In the genomic region with DNA sequence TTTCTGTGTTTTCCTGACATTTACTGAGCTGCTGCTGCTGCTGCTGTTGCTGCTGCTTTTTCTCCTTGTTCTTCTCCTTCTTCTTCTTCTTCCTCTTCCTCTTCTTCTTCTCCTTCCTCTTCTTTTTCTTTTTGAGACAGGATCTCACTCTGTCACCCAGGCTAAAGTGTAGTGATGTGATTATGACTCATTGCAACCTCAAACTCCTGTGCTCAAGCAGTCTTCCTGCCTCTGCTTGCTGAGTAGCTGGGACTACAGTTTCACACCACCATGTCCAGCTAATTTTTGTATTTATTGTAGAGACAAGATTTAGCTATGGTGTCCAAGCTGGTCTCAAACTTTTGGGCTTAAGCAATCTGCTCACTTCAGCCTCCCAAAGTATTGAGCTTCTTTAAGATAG, we compare ENCODE assay signal across 9 cellular contexts.
DNase-seq lines count a peak whose midpoint lies in the region; ATAC-seq and TF ChIP-seq lines count a peak whose summit lies in the region.
"Had no signal": no experiment of that assay in that cellular context is flagged by ENCODE, and none has a peak within 500 bp of the region (broad histone marks: within the 10 kb centered on the region; RNA-seq: fewer than 3 reads in every experiment).

No MANE protein-coding gene starts in this region.

- H3K9me3 ChIP-seq in RWPE2 (ENCODE audit: severe bottlenecking) (no peaks in the 10 kb centered on the region), gastroesophageal sphincter (peaks cover 0 to 7% (median 0%) of the 10 kb centered on the region in 3 donors)

- ATAC-seq in GM18907 (IDR thresholded peaks at IDR 0.05; ENCODE audit: unreplicated experiment), result peak; percentile 81
- peak; percentile 75 for ATAC-seq in HG02885 (IDR thresholded peaks at IDR 0.05; ENCODE audit: poor library complexity, unreplicated experiment)
- peak; percentile 83 for ATAC-seq in RWPE2 (ENCODE audit: low read depth)
- no peak for ATAC-seq in gastroesophageal sphincter

- no peak for TF ChIP-seq CTCF in RWPE2 (IDR thresholded peaks at IDR 0.05; ENCODE audit: poor library complexity, severe bottlenecking)
- no peak for TF ChIP-seq CTCF in gastroesophageal sphincter (IDR thresholded peaks at IDR 0.05)

- H3K4me3 ChIP-seq in RWPE2 (ENCODE audit: severe bottlenecking) (no peak overlapping the region), gastroesophageal sphincter (no peak overlapping the region)

- H3K27ac ChIP-seq in RWPE2 (ENCODE audit: poor library complexity, severe bottlenecking) (no peak overlapping the region), gastroesophageal sphincter (no peak overlapping the region)
- H3K27ac ChIP-seq: parathyroid adenoma had no signal

- H3K27me3 ChIP-seq in RWPE2 (ENCODE audit: insufficient read depth, poor library complexity, severe bottlenecking) (no peaks in the 10 kb centered on the region), gastroesophageal sphincter (no peaks in the 10 kb centered on the region)

- H3K36me3 ChIP-seq in RWPE2 (ENCODE audit: low read depth), result no peaks in the 10 kb centered on the region
- no peaks in the 10 kb centered on the region for H3K36me3 ChIP-seq in gastroesophageal sphincter

- DNase-seq in RWPE2 (ENCODE audit: low spot score) (no peak), kidney tubule cell (ENCODE audit: low spot score) (peak; percentile 82), putamen (ENCODE audit: low spot score) (no peak), NCI-H526 treated with DMSO at 0.1 percent for 48 hours (lab: John Stamatoyannopoulos, UW) (no peak)
- DNase-seq: NCI-H2029 treated with DMSO at 0.1 percent for 48 hours had no signal

- TF ChIP-seq EP300 in gastroesophageal sphincter (IDR thresholded peaks at IDR 0.05), result no peak

- H3K4me1 ChIP-seq in RWPE2 (ENCODE audit: insufficient read depth, poor library complexity, severe bottlenecking) (peaks cover 20% of the 10 kb centered on the region), gastroesophageal sphincter (peaks cover 0 to 8% (median 0%) of the 10 kb centered on the region in 3 donors)
- H3K4me1 ChIP-seq: parathyroid adenoma had no signal

- no peak for TF ChIP-seq POLR2A in gastroesophageal sphincter (IDR thresholded peaks at IDR 0.05)
